ENCODE assay signal across 18 cellular contexts in the genomic region with DNA sequence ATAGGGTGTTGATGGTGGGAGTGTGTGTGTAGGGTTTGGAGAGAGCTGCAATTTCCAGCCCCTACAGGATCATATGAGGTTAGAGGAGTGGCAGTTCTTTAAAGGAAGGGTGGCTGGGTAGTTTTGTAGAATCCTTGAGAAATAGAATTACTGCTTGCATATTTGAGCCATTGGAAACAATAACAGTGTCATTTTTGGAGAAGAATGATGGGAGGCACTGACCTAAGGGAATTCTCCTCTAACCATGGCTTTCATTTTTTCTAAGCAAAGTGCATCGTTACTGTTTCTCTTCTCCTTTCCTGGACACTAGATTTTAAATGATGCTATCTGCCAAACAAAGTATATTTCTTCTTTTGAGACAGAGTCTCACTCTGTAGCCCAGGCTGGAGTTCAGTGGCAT.
DNase-seq lines count a peak whose midpoint lies in the region; ATAC-seq and TF ChIP-seq lines count a peak whose summit lies in the region.
"Had no signal": no experiment of that assay in that cellular context is flagged by ENCODE, and none has a peak within 500 bp of the region (broad histone marks: within the 10 kb centered on the region; RNA-seq: fewer than 3 reads in every experiment).

No MANE protein-coding gene starts in this region.

- H3K4me3 Mint-ChIP-seq in IgD-negative memory B cell, result no peak overlapping the region
- H3K4me3 Mint-ChIP-seq in osteocyte (ENCODE audit: unreplicated experiment), result no peak overlapping the region
- H3K4me3 Mint-ChIP-seq: B cell; CD4-positive, alpha-beta T cell had no signal

- peak overlapping the region in 2 of 3 donors; percentile 17 to 52 for H3K27ac Mint-ChIP-seq in IgD-negative memory B cell
- H3K27ac Mint-ChIP-seq in osteocyte (ENCODE audit: unreplicated experiment), result peak overlapping the region; percentile 17
- H3K27ac Mint-ChIP-seq: B cell; CD4-positive, alpha-beta T cell had no signal

- TF ChIP-seq CTCF in AG10803 (conservative IDR thresholded peaks at IDR 0.05; ENCODE audit: low read length), result no peak
- no peak for TF ChIP-seq CTCF in fibroblast of villous mesenchyme (IDR thresholded peaks at IDR 0.05; ENCODE audit: insufficient read depth, low read depth, low read length)
- TF ChIP-seq CTCF in osteocyte (IDR thresholded peaks at IDR 0.05), result no peak

- ATAC-seq in GM18502 (IDR thresholded peaks at IDR 0.05; ENCODE audit: poor library complexity, unreplicated experiment) (no peak), GM21390 (IDR thresholded peaks at IDR 0.05; ENCODE audit: unreplicated experiment) (no peak), HG02852 (IDR thresholded peaks at IDR 0.05; ENCODE audit: unreplicated experiment) (no peak), GM18519 (IDR thresholded peaks at IDR 0.05; ENCODE audit: low FRiP score, unreplicated experiment) (no peak)

- H3K9me3 Mint-ChIP-seq in IgD-negative memory B cell (peaks cover 0 to 6% (median 0%) of the 10 kb centered on the region in 3 donors), osteocyte (ENCODE audit: unreplicated experiment) (peaks cover 3% of the 10 kb centered on the region)
- H3K9me3 Mint-ChIP-seq: CD4-positive, alpha-beta T cell had no signal

- H3K27me3 Mint-ChIP-seq in IgD-negative memory B cell, result no peaks in the 10 kb centered on the region
- no peaks in the 10 kb centered on the region for H3K27me3 Mint-ChIP-seq in osteocyte (ENCODE audit: unreplicated experiment)
- H3K27me3 Mint-ChIP-seq: B cell; CD4-positive, alpha-beta T cell had no signal

- peaks cover 21% of the 10 kb centered on the region for H3K36me3 Mint-ChIP-seq in IgD-negative memory B cell
- H3K36me3 Mint-ChIP-seq in osteocyte (ENCODE audit: unreplicated experiment), result peaks cover 5% of the 10 kb centered on the region

- H3K4me3 ChIP-seq in AG10803 (ENCODE audit: low read length), result no peak overlapping the region
- no peak overlapping the region for H3K4me3 ChIP-seq in fibroblast of villous mesenchyme (ENCODE audit: low read depth, low read length)

- DNase-seq in AG10803 (ENCODE audit: low read depth), result peak; percentile 54
- DNase-seq in fibroblast of villous mesenchyme (ENCODE audit: low read depth), result peak; percentile 74
- DNase-seq in osteocyte (ENCODE audit: extremely low spot score, unreplicated experiment), result no peak
- DNase-seq: CD4-positive, alpha-beta T cell; NCI-H1048; NCI-H1436 treated with DMSO at 0.1 percent for 48 hours; NCI-H2029 treated with DMSO at 0.1 percent for 48 hours; NCI-H2171 treated with DMSO at 0.1 percent for 48 hours; NCI-H446 treated with DMSO at 0.1 percent for 48 hours; NCI-H774; RPMI8226; SIG-M5 had no signal

- H3K4me1 Mint-ChIP-seq in IgD-negative memory B cell, result peaks cover 1 to 4% (median 2%) of the 10 kb centered on the region in 3 donors
- peaks cover 43% of the 10 kb centered on the region for H3K4me1 Mint-ChIP-seq in osteocyte (ENCODE audit: unreplicated experiment)
- H3K4me1 Mint-ChIP-seq: B cell had no signal
